ENCODE assay signal across 26 cellular contexts in the genomic region with DNA sequence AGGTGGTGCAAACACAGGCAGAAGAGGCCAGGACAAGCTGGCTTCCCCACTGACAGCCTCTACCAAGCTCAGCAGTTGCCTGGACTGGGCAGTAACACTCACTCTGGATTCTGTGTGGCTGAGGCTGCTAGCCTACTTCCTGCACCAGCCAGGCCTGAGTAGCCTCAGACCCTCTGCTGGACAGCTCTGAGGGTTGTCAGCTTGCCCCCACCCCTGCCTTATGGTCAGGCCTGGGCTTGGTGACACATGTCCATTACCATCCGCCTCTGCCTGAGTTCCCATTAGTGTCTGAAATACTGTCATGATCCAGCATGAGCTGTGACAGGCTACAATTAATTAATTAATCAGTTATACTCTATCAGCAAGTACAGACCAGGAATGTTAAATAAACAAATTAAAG.
DNase-seq lines count a peak whose midpoint lies in the region; ATAC-seq and TF ChIP-seq lines count a peak whose summit lies in the region.
"Had no signal": no experiment of that assay in that cellular context is flagged by ENCODE, and none has a peak within 500 bp of the region (broad histone marks: within the 10 kb centered on the region; RNA-seq: fewer than 3 reads in every experiment).

No MANE protein-coding gene starts in this region.

- peak; percentile 29 for ATAC-seq in stimulated activated effector memory CD8-positive, alpha-beta T cell treated with anti-CD3 and anti-CD28 coated beads, Interleukin-12 subunit alpha, Interleukin-12 subunit beta, amount 100 ng/mL, for 72 hours
- no peak for ATAC-seq in HG03520 (IDR thresholded peaks at IDR 0.05; ENCODE audit: unreplicated experiment)

- H2BK5ac ChIP-seq in mesenchymal stem cell (ENCODE audit: low read depth, low read length, poor library complexity, severe bottlenecking): no peak overlapping the region

- H3K27me3 ChIP-seq in WERI-Rb-1 (ENCODE audit: insufficient read depth, low read depth, severe bottlenecking): no peaks in the 10 kb centered on the region
- peaks cover 0 to 4% of the 10 kb centered on the region in 2 experiments for H3K27me3 ChIP-seq in mesenchymal stem cell (ENCODE audit: control insufficient read depth in 1 of 2, insufficient read depth in 1 of 2, low read length in 2 of 2)
- no peaks in the 10 kb centered on the region for H3K27me3 ChIP-seq in Karpas-422 (ENCODE audit: low read length)

- H3K4me3 ChIP-seq in WERI-Rb-1 (ENCODE audit: low read depth, low read length) (no peak overlapping the region), mesenchymal stem cell (ENCODE audit: insufficient read depth in 1 of 2, low read depth in 1 of 2, low read length in 2 of 2) (peak overlapping the region in 1 of 2 experiments; percentile 8), Karpas-422 (ENCODE audit: low read length) (no peak overlapping the region)
- H3K4me3 ChIP-seq: GM23248, HAP-1 had no signal

- no CpG with 5 or more reads among the region's 1 CpG for WGBS in mesenchymal stem cell

- H3K4me1 ChIP-seq in mesenchymal stem cell (ENCODE audit: control insufficient read depth, insufficient read depth, low read depth, low read length) (no peaks in the 10 kb centered on the region), Karpas-422 (ENCODE audit: low read length) (no peaks in the 10 kb centered on the region)
- H3K4me1 ChIP-seq: HAP-1 had no signal

- H3K4me1 Mint-ChIP-seq in stimulated activated effector memory CD8-positive, alpha-beta T cell treated with anti-CD3 and anti-CD28 coated beads, Interleukin-12 subunit alpha, Interleukin-12 subunit beta, amount 100 ng/mL, for 72 hours: no peaks in the 10 kb centered on the region
- H3K4me1 Mint-ChIP-seq: CD8-positive, alpha-beta memory T cell had no signal

- no peak overlapping the region for H2BK15ac ChIP-seq in mesenchymal stem cell (ENCODE audit: low read depth, poor library complexity, severe bottlenecking)

- peak; percentile 10 for DNase-seq in RPMI7951 (ENCODE audit: low read depth)
- DNase-seq in WERI-Rb-1: peak; percentile 27
- DNase-seq in mesenchymal stem cell: peak; percentile 14
- no peak for DNase-seq in stimulated activated effector memory CD8-positive, alpha-beta T cell treated with anti-CD3 and anti-CD28 coated beads, Interleukin-12 subunit alpha, Interleukin-12 subunit beta, amount 100 ng/mL, for 72 hours (ENCODE audit: low spot score in 2 of 2)
- no peak for DNase-seq in NCI-H1417 treated with DMSO at 0.1 percent for 48 hours (lab: John Stamatoyannopoulos, UW)
- no peak for DNase-seq in HUDEP-2 (lab: John Stamatoyannopoulos, UW; ENCODE audit: unreplicated experiment in 76 of 76)
- no peak for DNase-seq in Karpas-422
- DNase-seq: ACHN; C1 segment of cervical spinal cord; CD8-positive, alpha-beta memory T cell; DMS53; EL; GM23248; NCI-H1105; NCI-H1694; NCI-H2081; NCI-H2171; NCI-H345; NCI-H524; NCI-H774; NK-92 treated with Interleukin-12 subunit alpha and Interleukin-12 subunit beta, amount 100 ng/mL, for 24 hours; SIG-M5 had no signal

- no peak overlapping the region for H3K27ac ChIP-seq in WERI-Rb-1
- no peak overlapping the region for H3K27ac ChIP-seq in mesenchymal stem cell (ENCODE audit: low read length, poor library complexity, severe bottlenecking)
- H3K27ac ChIP-seq in Karpas-422 (ENCODE audit: low read length): no peak overlapping the region
- H3K27ac ChIP-seq: GM23248, HL-60, KMS-11 had no signal

- no peaks in the 10 kb centered on the region for H3K79me1 ChIP-seq in mesenchymal stem cell (replicated peaks; ENCODE audit: low read length, poor library complexity, severe bottlenecking)

- no peaks in the 10 kb centered on the region for H3K79me2 ChIP-seq in Karpas-422 (ENCODE audit: low read length)

- H3K9ac ChIP-seq in mesenchymal stem cell (ENCODE audit: low read length): no peak overlapping the region
- no peak overlapping the region for H3K9ac ChIP-seq in Karpas-422 (ENCODE audit: low read length)
- H3K9ac ChIP-seq: GM23248, KMS-11 had no signal

- peak overlapping the region in 1 of 2 experiments; percentile 84 for H3K18ac ChIP-seq in mesenchymal stem cell (ENCODE audit: low read depth in 1 of 2, low read length in 2 of 2)

- no peaks in the 10 kb centered on the region for H4K20me1 ChIP-seq in Karpas-422 (ENCODE audit: insufficient read depth, low read depth, low read length)

- H3K9me2 ChIP-seq in Karpas-422 (replicated peaks; ENCODE audit: insufficient read depth, low read length): no peaks in the 10 kb centered on the region

- H2AK5ac ChIP-seq in mesenchymal stem cell (ENCODE audit: low read length, severe bottlenecking): no peak overlapping the region

- H3K4ac ChIP-seq in mesenchymal stem cell (ENCODE audit: low read depth in 1 of 2, low read length in 2 of 2): no peak overlapping the region

- H2AFZ ChIP-seq in mesenchymal stem cell (ENCODE audit: low read depth, low read length) (no peak overlapping the region), Karpas-422 (ENCODE audit: low read length) (no peak overlapping the region)
- H2AFZ ChIP-seq: GM23248 had no signal

- H3K4me3 Mint-ChIP-seq in stimulated activated effector memory CD8-positive, alpha-beta T cell treated with anti-CD3 and anti-CD28 coated beads, Interleukin-12 subunit alpha, Interleukin-12 subunit beta, amount 100 ng/mL, for 72 hours: no peak overlapping the region
- H3K4me3 Mint-ChIP-seq: CD8-positive, alpha-beta memory T cell had no signal

- peaks cover 8% of the 10 kb centered on the region for H3K9me3 Mint-ChIP-seq in stimulated activated effector memory CD8-positive, alpha-beta T cell treated with anti-CD3 and anti-CD28 coated beads, Interleukin-12 subunit alpha, Interleukin-12 subunit beta, amount 100 ng/mL, for 72 hours

- peak overlapping the region in 1 of 2 experiments; percentile 79 for H3K14ac ChIP-seq in mesenchymal stem cell (ENCODE audit: low read length in 2 of 2)

- H3K27ac Mint-ChIP-seq in stimulated activated effector memory CD8-positive, alpha-beta T cell treated with anti-CD3 and anti-CD28 coated beads, Interleukin-12 subunit alpha, Interleukin-12 subunit beta, amount 100 ng/mL, for 72 hours: no peak overlapping the region

- H3K36me3 ChIP-seq in WERI-Rb-1 (no peaks in the 10 kb centered on the region), mesenchymal stem cell (ENCODE audit: control insufficient read depth in 1 of 2, insufficient read depth in 2 of 2, low read depth in 1 of 2, low read length in 2 of 2) (no peaks in the 10 kb centered on the region), Karpas-422 (ENCODE audit: insufficient read depth, low read length) (no peaks in the 10 kb centered on the region)
- H3K36me3 ChIP-seq: HAP-1 had no signal

- H3K9me3 ChIP-seq in WERI-Rb-1 (ENCODE audit: severe bottlenecking): no peaks in the 10 kb centered on the region
- no peaks in the 10 kb centered on the region for H3K9me3 ChIP-seq in mesenchymal stem cell (ENCODE audit: control insufficient read depth, low read length)
- no peaks in the 10 kb centered on the region for H3K9me3 ChIP-seq in Karpas-422 (ENCODE audit: low read length)
- H3K9me3 ChIP-seq: HAP-1 had no signal

- H4K91ac ChIP-seq in mesenchymal stem cell (ENCODE audit: low read length): peak overlapping the region; percentile 14

- H3K4me2 ChIP-seq in mesenchymal stem cell (ENCODE audit: low read length, poor library complexity, severe bottlenecking) (no peak overlapping the region), Karpas-422 (ENCODE audit: low read depth, low read length, poor library complexity, severe bottlenecking) (no peak overlapping the region)
- H3K4me2 ChIP-seq: KMS-11 had no signal

- H2BK12ac ChIP-seq in mesenchymal stem cell (ENCODE audit: low read length in 2 of 2): peak overlapping the region in 1 of 2 experiments; percentile 21

- no peak overlapping the region for H2BK120ac ChIP-seq in mesenchymal stem cell (ENCODE audit: low read depth, low read length)

- no peak overlapping the region for H3K23ac ChIP-seq in mesenchymal stem cell (ENCODE audit: low read length in 2 of 2)

- no peaks in the 10 kb centered on the region for H3K36me3 Mint-ChIP-seq in stimulated activated effector memory CD8-positive, alpha-beta T cell treated with anti-CD3 and anti-CD28 coated beads, Interleukin-12 subunit alpha, Interleukin-12 subunit beta, amount 100 ng/mL, for 72 hours
- H3K36me3 Mint-ChIP-seq: CD8-positive, alpha-beta memory T cell had no signal

- TF ChIP-seq CTCF in WERI-Rb-1 (IDR thresholded peaks at IDR 0.05; ENCODE audit: low read depth, low read length): no peak

- H4K8ac ChIP-seq in mesenchymal stem cell (ENCODE audit: low read length): no peak overlapping the region

Comparison
In these comparisons a context has a peak if more than half of its experiments do, and no peak if none do; other contexts are left out.
1. DNase-seq: peak in RPMI7951 (single experiment), WERI-Rb-1 (single experiment) and mesenchymal stem cell (single experiment); none in stimulated activated effector memory CD8-positive, alpha-beta T cell treated with anti-CD3 and anti-CD28 coated beads, Interleukin-12 subunit alpha, Interleukin-12 subunit beta, amount 100 ng/mL, for 72 hours (0 of 2), NCI-H1417 treated with DMSO at 0.1 percent for 48 hours (single experiment), HUDEP-2 (0 of 76) and Karpas-422 (single experiment).